In genomic region chr18:12990128-12990485, GRCh38 we compare ENCODE assay signal across 1 cellular context.
A peak's percentile ranks its signal among the peaks of the same experiment; 100 is the strongest.
TF ChIP-seq lines count a peak whose summit lies in the region.

No MANE protein-coding gene starts in this region.

TF ChIP-seq in HEK293, 187 proteins besides CTCF, POLR2A, EP300 and RAD21 (continued from another document and continues in another):
- TF ChIP-seq ZNF561 (tag by site-specific recombination; IDR thresholded peaks at IDR 0.05; ENCODE audit: borderline replicate concordance) (no peak), ZNF837 (tag by site-specific recombination; IDR thresholded peaks at IDR 0.05) (0 out of 2 replicates have a peak, but pooled peaks have one; percentile 69), ZNF677 (tag by site-specific recombination; IDR thresholded peaks at IDR 0.05) (no peak), ZNF335 (tag by site-specific recombination; conservative IDR thresholded peaks at IDR 0.05) (peak; percentile 58), INSM2 (tag by site-specific recombination; IDR thresholded peaks at IDR 0.05) (no peak; the same call in 1 of the 2 replicates), ZBTB8A (tag by site-specific recombination; IDR thresholded peaks at IDR 0.05) (no peak), ZNF596 (tag by site-specific recombination; IDR thresholded peaks at IDR 0.05) (no peak), ZNF146 (tag by site-specific recombination; IDR thresholded peaks at IDR 0.05) (no peak), ZNF23 (tag by site-specific recombination; IDR thresholded peaks at IDR 0.05; ENCODE audit: borderline replicate concordance) (no peak), ZNF266 (tag by site-specific recombination; IDR thresholded peaks at IDR 0.05; ENCODE audit: low read depth) (no peak), SETDB1 (IDR thresholded peaks at IDR 0.05; ENCODE audit: insufficient read length, low read length) (no peak), ZFHX2 (tag by site-specific recombination; conservative IDR thresholded peaks at IDR 0.05) (peak; percentile 100), SP2 (tag by site-specific recombination; IDR thresholded peaks at IDR 0.05) (no peak), KLF8 (tag by site-specific recombination; IDR thresholded peaks at IDR 0.05) (peak; percentile 34; the same call in 1 of the 2 replicates), ZSCAN4 (tag by site-specific recombination; IDR thresholded peaks at IDR 0.05) (peak; percentile 90), ZNF157 (tag by site-specific recombination; IDR thresholded peaks at IDR 0.05) (no peak), ZNF560 (tag by site-specific recombination; IDR thresholded peaks at IDR 0.05; ENCODE audit: borderline replicate concordance) (no peak), ZNF501 (tag by site-specific recombination; IDR thresholded peaks at IDR 0.05) (0 out of 2 replicates have a peak, but pooled peaks have one; percentile 13), ZNF223 (tag by site-specific recombination; IDR thresholded peaks at IDR 0.05) (no peak), PRDM2 (tag by site-specific recombination; IDR thresholded peaks at IDR 0.05; ENCODE audit: borderline replicate concordance) (no peak), ZNF785 (tag by site-specific recombination; IDR thresholded peaks at IDR 0.05) (peak; percentile 59; the same call in 1 of the 2 replicates), ZFP69B (tag by site-specific recombination; IDR thresholded peaks at IDR 0.05) (no peak), ZNF26 (tag by site-specific recombination; IDR thresholded peaks at IDR 0.05) (no peak), ZNF76 (tag by site-specific recombination; IDR thresholded peaks at IDR 0.05; ENCODE audit: borderline replicate concordance, low read depth) (no peak), ZSCAN23 (tag by site-specific recombination; IDR thresholded peaks at IDR 0.05) (no peak; the same call in 1 of the 2 replicates), ZNF398 (tag by site-specific recombination; IDR thresholded peaks at IDR 0.05) (peak; percentile 56), ZNF18 (tag by site-specific recombination; IDR thresholded peaks at IDR 0.05) (peak; percentile 78; the same call in 1 of the 2 replicates), ZNF155 (tag by site-specific recombination; IDR thresholded peaks at IDR 0.05) (no peak), REST (tag by site-specific recombination; IDR thresholded peaks at IDR 0.05) (no peak), ZNF660 (tag by site-specific recombination; IDR thresholded peaks at IDR 0.05) (no peak), ZNF248 (tag by site-specific recombination; IDR thresholded peaks at IDR 0.05) (0 out of 2 replicates have a peak, but pooled peaks have one; percentile 18), ZNF214 (tag by site-specific recombination; IDR thresholded peaks at IDR 0.05; ENCODE audit: borderline replicate concordance) (no peak), ZNF274 (IDR thresholded peaks at IDR 0.05; ENCODE audit: low read length) (no peak), ZNF274 (tag by site-specific recombination; IDR thresholded peaks at IDR 0.05; ENCODE audit: borderline replicate concordance) (no peak), KLF16 (tag by site-specific recombination; IDR thresholded peaks at IDR 0.05) (no peak; the same call in 1 of the 2 replicates), ZNF174 (tag by site-specific recombination; IDR thresholded peaks at IDR 0.05) (no peak), TRIM28 (IDR thresholded peaks at IDR 0.05; ENCODE audit: borderline replicate concordance, low read length) (no peak), BCL6B (tag by site-specific recombination; IDR thresholded peaks at IDR 0.05) (no peak), MZF1 (tag by site-specific recombination; IDR thresholded peaks at IDR 0.05; ENCODE audit: borderline replicate concordance) (no peak), SP3 (tag by site-specific recombination; IDR thresholded peaks at IDR 0.05) (no peak), ZNF175 (tag by site-specific recombination; IDR thresholded peaks at IDR 0.05) (no peak), ZBTB6 (tag by site-specific recombination; IDR thresholded peaks at IDR 0.05) (no peak)
